ENCODE assay signal across 24 cellular contexts in genomic region chr9:121732383-121732782, GRCh38.
DNase-seq lines count a peak whose midpoint lies in the region; ATAC-seq, FAIRE-seq and TF ChIP-seq lines count a peak whose summit lies in the region.
"Had no signal": no experiment of that assay in that cellular context is flagged by ENCODE, and none has a peak within 500 bp of the region (broad histone marks: within the 10 kb centered on the region; RNA-seq: fewer than 3 reads in every experiment).

No MANE protein-coding gene starts in this region.

- no peak overlapping the region for H3K4me3 ChIP-seq in BLaER1
- peak overlapping the region; percentile 3 for H3K4me3 ChIP-seq in Loucy (ENCODE audit: low read length, poor library complexity, severe bottlenecking)
- no peak overlapping the region for H3K4me3 ChIP-seq in spleen

- H3K4me1 ChIP-seq in BLaER1 (peaks cover 88% of the 10 kb centered on the region), Loucy (ENCODE audit: insufficient read depth, low read length, poor library complexity, severe bottlenecking) (peaks cover 67% of the 10 kb centered on the region), spleen (peaks cover 18 to 77% (median 58%) of the 10 kb centered on the region in 6 donors)

- intact Hi-C loops in spleen (cut with DNase I; ENCODE audit: low total_unique reads), result no loop called here

- H4K20me1 ChIP-seq in BLaER1, result peaks cover 97% of the 10 kb centered on the region
- peaks cover 22% of the 10 kb centered on the region for H4K20me1 ChIP-seq in Loucy (ENCODE audit: insufficient read depth, low read length, poor library complexity, severe bottlenecking)

- H3K36me3 ChIP-seq in BLaER1 (0 out of 2 replicates have a peak, but pooled peaks cover 4% of the 10 kb centered on the region), Loucy (ENCODE audit: insufficient read depth, low read length) (no peaks in the 10 kb centered on the region), spleen (no peaks in the 10 kb centered on the region)

- FAIRE-seq in RCC 7860 (lab: Jason Lieb, UNC), result no peak
- FAIRE-seq: frontal cortex, G401.6 had no signal

- TF ChIP-seq CTCF in Loucy (conservative IDR thresholded peaks at IDR 0.05; ENCODE audit: low read length) (no peak), endothelial cell (IDR thresholded peaks at IDR 0.05; ENCODE audit: unreplicated experiment) (no peak), spleen (IDR thresholded peaks at IDR 0.05 in 8 of 11, conservative IDR thresholded peaks at IDR 0.05 in 3 of 11) (no peak)

- DNase-seq in endothelial cell (ENCODE audit: low spot score), result no peak
- DNase-seq in spleen, result no peak
- no peak for DNase-seq in LoVo (ENCODE audit: low spot score)
- DNase-seq in SKM-1 treated with dmso at 0.1 percent for 144 hours (lab: John Stamatoyannopoulos, UW; ENCODE audit: unreplicated experiment), result no peak
- DNase-seq in RCC 7860 (ENCODE audit: low spot score), result no peak
- DNase-seq: activated CD4-positive, alpha-beta T cell treated with anti-CD3 and anti-CD28 coated beads, Interleukin-2, amount 10 ng/mL, durations not matched to agents 7 days and 5 days; activated CD8-positive, alpha-beta memory T cell treated with anti-CD3 and anti-CD28 coated beads, Interleukin-2, amount 50 U/mL, for 4 hours; activated effector memory CD4-positive, alpha-beta T cell treated with anti-CD3 and anti-CD28 coated beads, Interleukin-2, amount 50 U/mL, for 16 hours; amniotic stem cell; C1 segment of cervical spinal cord; kidney glomerular epithelial cell; NCI-H1694 treated with DMSO at 0.1 percent for 48 hours; posterior cingulate gyrus; stimulated activated CD4-positive, alpha-beta T cell treated with anti-CD3 and anti-CD28 coated beads, Interleukin-2, amount 100 ng/mL, for 48 hours; stimulated activated naive CD8-positive, alpha-beta T cell treated with anti-CD3 and anti-CD28 coated beads, Interleukin-15, amount 100 ng/mL, for 72 hours had no signal

- WGBS in spleen, 5 donors, result 79 to 89% (median 88%) methylated on average over 4 to 5 of the region's 5 CpGs

- H3K4me2 ChIP-seq in BLaER1 (peak overlapping the region; percentile 49), Loucy (ENCODE audit: low read depth, low read length, poor library complexity, severe bottlenecking) (peak overlapping the region; percentile 71)

- peak overlapping the region; percentile 48 for H3K27ac Mint-ChIP-seq in endothelial cell (ENCODE audit: unreplicated experiment)
- H3K27ac Mint-ChIP-seq: activated CD4-positive, alpha-beta T cell treated with anti-CD3 and anti-CD28 coated beads, Interleukin-2, amount 10 ng/mL, durations not matched to agents 7 days and 5 days; memory B cell had no signal

- H3K36me3 Mint-ChIP-seq in endothelial cell (ENCODE audit: low read depth, unreplicated experiment), result peaks cover 6% of the 10 kb centered on the region
- H3K36me3 Mint-ChIP-seq: memory B cell; naive thymus-derived CD8-positive, alpha-beta T cell had no signal

- H3K9me3 Mint-ChIP-seq in endothelial cell (ENCODE audit: unreplicated experiment), result no peaks in the 10 kb centered on the region
- H3K9me3 Mint-ChIP-seq: activated CD4-positive, alpha-beta T cell treated with anti-CD3 and anti-CD28 coated beads, Interleukin-2, amount 10 ng/mL, durations not matched to agents 7 days and 5 days; memory B cell; naive thymus-derived CD8-positive, alpha-beta T cell; stimulated activated naive CD8-positive, alpha-beta T cell treated with anti-CD3 and anti-CD28 coated beads, Interleukin-15, amount 100 ng/mL, for 72 hours had no signal

- H3K79me2 ChIP-seq in Loucy (ENCODE audit: insufficient read depth, low read length), result peaks cover 74% of the 10 kb centered on the region

- no peak for ATAC-seq in HG02840 (IDR thresholded peaks at IDR 0.05; ENCODE audit: low FRiP score, unreplicated experiment)
- ATAC-seq: naive thymus-derived CD8-positive, alpha-beta T cell; Panc1 had no signal

- H3K27me3 Mint-ChIP-seq in endothelial cell (ENCODE audit: unreplicated experiment), result peaks cover 23% of the 10 kb centered on the region

- H3K4me1 Mint-ChIP-seq in endothelial cell (ENCODE audit: unreplicated experiment), result peaks cover 31% of the 10 kb centered on the region

- H3K9ac ChIP-seq in BLaER1, result 0 out of 2 replicates have a peak overlapping the region, but pooled peaks have one; percentile 27
- peak overlapping the region; percentile 42 for H3K9ac ChIP-seq in Loucy (ENCODE audit: low read depth, low read length, poor library complexity, severe bottlenecking)

- H3K27me3 ChIP-seq in BLaER1, result no peaks in the 10 kb centered on the region
- H3K27me3 ChIP-seq in Loucy (ENCODE audit: insufficient read depth, low read length, poor library complexity, severe bottlenecking), result no peaks in the 10 kb centered on the region
- H3K27me3 ChIP-seq in spleen (replicated peaks in 1 of 7), result peaks cover 0 to 27% (median 0%) of the 10 kb centered on the region in 7 donors

- no peak for TF ChIP-seq POLR2A in spleen (IDR thresholded peaks at IDR 0.05)

- H3K9me3 ChIP-seq in BLaER1 (no peaks in the 10 kb centered on the region), Loucy (ENCODE audit: insufficient read depth, low read depth, low read length) (no peaks in the 10 kb centered on the region), spleen (no peaks in the 10 kb centered on the region)

- H3K27ac ChIP-seq in BLaER1, result no peak overlapping the region; the same call in 1 of the 2 replicates
- peak overlapping the region in 6 of 8 donors; percentile 9 to 85 (median 63) for H3K27ac ChIP-seq in spleen
- H3K27ac ChIP-seq: HL-60 had no signal

- peak overlapping the region; percentile 47 for H3K4me3 Mint-ChIP-seq in endothelial cell (ENCODE audit: unreplicated experiment)
- H3K4me3 Mint-ChIP-seq: activated CD4-positive, alpha-beta T cell treated with anti-CD3 and anti-CD28 coated beads, Interleukin-2, amount 10 ng/mL, durations not matched to agents 7 days and 5 days; memory B cell; stimulated activated naive CD8-positive, alpha-beta T cell treated with anti-CD3 and anti-CD28 coated beads, Interleukin-15, amount 100 ng/mL, for 72 hours had no signal

- no peaks in the 10 kb centered on the region for H3K9me2 ChIP-seq in Loucy (replicated peaks; ENCODE audit: low read depth, low read length)

- H3F3A ChIP-seq in Loucy (ENCODE audit: low read depth), result peaks cover 10% of the 10 kb centered on the region

- H2AFZ ChIP-seq in Loucy (ENCODE audit: low read length), result no peak overlapping the region
